ENCODE assay signal across 1 cellular context in the genomic region with DNA sequence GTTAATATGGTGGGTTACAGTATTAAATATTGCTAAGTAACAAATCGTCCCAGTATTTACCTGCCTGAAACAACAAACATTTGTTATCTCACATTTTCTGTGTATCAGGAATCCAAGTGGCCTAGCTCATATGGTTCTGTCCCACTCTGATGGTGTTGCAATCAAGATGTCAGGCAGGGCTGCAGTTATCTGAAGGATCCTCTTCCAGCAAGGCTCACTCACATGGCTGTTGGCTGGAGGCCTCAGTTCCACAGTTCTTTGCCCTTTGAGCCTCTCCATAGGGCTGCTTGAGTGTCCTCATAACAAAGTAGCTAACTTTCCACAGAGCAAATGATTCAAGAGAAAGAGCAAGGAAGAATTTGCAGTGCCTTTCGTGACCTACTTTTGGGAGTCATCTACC.
TF ChIP-seq lines count a peak whose summit lies in the region.

No MANE protein-coding gene starts in this region.

TF ChIP-seq in WTC11, 78 proteins besides CTCF, POLR2A, EP300 and RAD21 (continued from another document):
- no peak for TF ChIP-seq CBFB (CRISPR knock-in tag; IDR thresholded peaks at IDR 0.05; ENCODE audit: low read depth)
- TF ChIP-seq, protein P1, sequence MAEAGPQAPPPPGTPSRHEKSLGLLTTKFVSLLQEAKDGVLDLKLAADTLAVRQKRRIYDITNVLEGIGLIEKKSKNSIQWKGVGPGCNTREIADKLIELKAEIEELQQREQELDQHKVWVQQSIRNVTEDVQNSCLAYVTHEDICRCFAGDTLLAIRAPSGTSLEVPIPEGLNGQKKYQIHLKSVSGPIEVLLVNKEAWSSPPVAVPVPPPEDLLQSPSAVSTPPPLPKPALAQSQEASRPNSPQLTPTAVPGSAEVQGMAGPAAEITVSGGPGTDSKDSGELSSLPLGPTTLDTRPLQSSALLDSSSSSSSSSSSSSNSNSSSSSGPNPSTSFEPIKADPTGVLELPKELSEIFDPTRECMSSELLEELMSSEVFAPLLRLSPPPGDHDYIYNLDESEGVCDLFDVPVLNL (CRISPR knock-in tag; IDR thresholded peaks at IDR 0.05; ENCODE audit: borderline replicate concordance, low read depth): no peak
- TF ChIP-seq, protein P2, sequence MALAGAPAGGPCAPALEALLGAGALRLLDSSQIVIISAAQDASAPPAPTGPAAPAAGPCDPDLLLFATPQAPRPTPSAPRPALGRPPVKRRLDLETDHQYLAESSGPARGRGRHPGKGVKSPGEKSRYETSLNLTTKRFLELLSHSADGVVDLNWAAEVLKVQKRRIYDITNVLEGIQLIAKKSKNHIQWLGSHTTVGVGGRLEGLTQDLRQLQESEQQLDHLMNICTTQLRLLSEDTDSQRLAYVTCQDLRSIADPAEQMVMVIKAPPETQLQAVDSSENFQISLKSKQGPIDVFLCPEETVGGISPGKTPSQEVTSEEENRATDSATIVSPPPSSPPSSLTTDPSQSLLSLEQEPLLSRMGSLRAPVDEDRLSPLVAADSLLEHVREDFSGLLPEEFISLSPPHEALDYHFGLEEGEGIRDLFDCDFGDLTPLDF (CRISPR knock-in tag; IDR thresholded peaks at IDR 0.05): no peak
